22 cellular contexts compared by ENCODE assay signal in the genomic region with DNA sequence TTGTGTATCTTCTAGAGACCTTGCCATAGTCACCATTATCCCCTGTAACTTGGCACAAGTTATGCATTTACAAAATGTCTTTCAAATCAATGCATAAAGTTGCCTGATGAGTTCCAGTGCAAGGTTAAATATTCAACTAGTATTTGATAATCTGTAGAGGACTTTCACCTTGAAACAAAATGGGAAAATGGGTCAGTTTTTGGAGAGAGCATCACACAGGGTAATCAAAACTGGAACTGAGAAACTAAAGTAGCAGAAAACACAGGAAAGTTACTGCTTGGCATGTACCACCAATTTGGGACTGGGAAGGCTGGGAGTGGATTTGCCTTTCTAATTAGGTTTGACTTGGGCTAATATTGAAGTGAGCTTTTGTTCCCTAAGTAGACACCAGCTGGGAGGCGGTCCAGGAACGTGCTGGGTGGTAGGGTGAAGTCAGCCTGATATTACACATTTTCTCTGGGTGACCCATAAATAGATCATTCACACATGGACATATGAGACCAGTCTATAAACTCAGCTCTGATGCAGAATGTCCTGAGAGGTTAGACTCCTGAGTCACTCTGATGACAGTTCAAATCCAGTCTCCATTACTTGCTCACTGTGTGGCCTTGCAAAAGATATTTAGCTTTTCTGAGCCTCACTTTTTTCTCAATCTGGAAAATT.
DNase-seq lines count a peak whose midpoint lies in the region; ATAC-seq lines count a peak whose summit lies in the region.
"Had no signal": no experiment of that assay in that cellular context is flagged by ENCODE, and none has a peak within 500 bp of the region (broad histone marks: within the 10 kb centered on the region; RNA-seq: fewer than 3 reads in every experiment).

No MANE protein-coding gene starts in this region.

- H3K27me3 ChIP-seq in SJCRH30, result no peaks in the 10 kb centered on the region

- H3K36me3 ChIP-seq in SJCRH30, result no peaks in the 10 kb centered on the region

- no peaks in the 10 kb centered on the region for H3K4me1 ChIP-seq in SJCRH30

- no peak overlapping the region for H3K27ac ChIP-seq in SJCRH30
- H3K27ac ChIP-seq: PC-9, SK-N-MC had no signal

- DNase-seq in Right ventricle myocardium superior (peak; percentile 41), left cardiac atrium (no peak), SJCRH30 (peak; percentile 24 to 40), left lobe of liver (ENCODE audit: low spot score) (peak; percentile 79), pons (ENCODE audit: low spot score) (peak; percentile 1), NCI-H345 (lab: John Stamatoyannopoulos, UW) (no peak)
- DNase-seq: 8988T, Calu3, DND-41, IMR-90, KG1, NCI-H1048, NCI-H1417, NCI-H1694, NCI-H2029 treated with DMSO at 0.1 percent for 48 hours, PC-9, RPMI8226, SHP77, SW 1271 had no signal

- no peaks in the 10 kb centered on the region for H3K9me3 ChIP-seq in SJCRH30 (replicated peaks)

- H3K4me3 ChIP-seq in SJCRH30, result no peak overlapping the region
- H3K4me3 ChIP-seq: PC-9, SK-N-MC had no signal

- intact Hi-C loops in Right ventricle myocardium superior (cut with DNase I), result no loop called here
- intact Hi-C loops in left cardiac atrium (cut with DNase I), result no loop called here

- ATAC-seq in Right ventricle myocardium superior (ENCODE audit: poor library complexity) (no peak), left cardiac atrium (no peak), left lobe of liver (peak; percentile 79), HG02623 (IDR thresholded peaks at IDR 0.05; ENCODE audit: unreplicated experiment) (no peak), GM21825 (IDR thresholded peaks at IDR 0.05; ENCODE audit: unreplicated experiment) (no peak)

Comparison
In these comparisons a context has a peak if more than half of its experiments do, and no peak if none do; other contexts are left out.
1. DNase-seq: peak in Right ventricle myocardium superior (single experiment), SJCRH30 (2 of 2), left lobe of liver (single experiment) and pons (single experiment); none in left cardiac atrium (single experiment) and NCI-H345 (single experiment).